In genomic region chr15:61205427-61205826, GRCh38 we compare ENCODE assay signal across 17 cellular contexts. TPM values are rescaled to one million over a fixed set of nuclear protein-coding genes. Genes with fewer than 3 reads are reported as not detected.
A peak's percentile ranks its signal among the peaks of the same experiment; 100 is the strongest.
DNase-seq lines count a peak whose midpoint lies in the region; ATAC-seq, FAIRE-seq and TF ChIP-seq lines count a peak whose summit lies in the region.
"Had no signal": no experiment of that assay in that cellular context is flagged by ENCODE, and none has a peak within 500 bp of the region (broad histone marks: within the 10 kb centered on the region; RNA-seq: fewer than 3 reads in every experiment).

No MANE protein-coding gene starts in this region.

- POLR2A ChIA-PET in endothelial cell of umbilical vein (lab: Charles Lee) = no interaction called here

- FAIRE-seq in endothelial cell of umbilical vein (lab: Jason Lieb, UNC) (peak; percentile 73), H54 (lab: Jason Lieb, UNC) (no peak)

- peaks cover 0 to 26% of the 10 kb centered on the region in 2 donors for H3K4me1 ChIP-seq in right atrium auricular region
- H3K4me1 ChIP-seq in endothelial cell of umbilical vein (ENCODE audit: control insufficient read depth, extremely low read depth, insufficient read depth, low read length) = peaks cover 13% of the 10 kb centered on the region
- H3K4me1 ChIP-seq in uterus = no peaks in the 10 kb centered on the region

- peak overlapping the region; percentile 78 for H3K4me2 ChIP-seq in endothelial cell of umbilical vein (ENCODE audit: insufficient read depth, low read length)

- intact Hi-C loops in Right ventricle myocardium superior (cut with DNase I) (no loop called here), endothelial cell of umbilical vein (cut with micrococcal nuclease) (loop anchor here (1.0 kb wide), 1 partner anchor 22 kb away; no protein-coding TSS in a partner anchor), uterus (cut with DNase I; ENCODE audit: low total_unique reads) (no loop called here)

- ATAC-seq in Right ventricle myocardium superior (ENCODE audit: poor library complexity) (peak; percentile 34), GM18519 (IDR thresholded peaks at IDR 0.05; ENCODE audit: low FRiP score, unreplicated experiment) (no peak)

- H3K4me3 ChIP-seq in right atrium auricular region (peak overlapping the region in 1 of 2 donors; percentile 29), endothelial cell of umbilical vein (replicated peaks in 1 of 3; ENCODE audit: insufficient read depth in 1 of 3, low read depth in 1 of 3, low read length in 3 of 3) (peak overlapping the region in 2 of 3 experiments; percentile 13 to 41), uterus (peak overlapping the region; percentile 10 to 14)

- TF ChIP-seq CTCF in right atrium auricular region (IDR thresholded peaks at IDR 0.05) = no peak
- TF ChIP-seq CTCF in endothelial cell of umbilical vein (IDR thresholded peaks at IDR 0.05; ENCODE audit: extremely low read depth in 1 of 2, insufficient read depth in 1 of 2, low read depth in 1 of 2, low read length in 2 of 2) = no peak
- TF ChIP-seq CTCF in uterus (IDR thresholded peaks at IDR 0.05) = no peak

- H3K9me1 ChIP-seq in endothelial cell of umbilical vein (replicated peaks; ENCODE audit: control insufficient read depth, extremely low read depth, insufficient read depth, low read length) = no peaks in the 10 kb centered on the region

- no peaks in the 10 kb centered on the region for H3K36me3 ChIP-seq in right atrium auricular region
- H3K36me3 ChIP-seq in endothelial cell of umbilical vein (ENCODE audit: control insufficient read depth in 2 of 2, extremely low read depth in 1 of 2, insufficient read depth in 2 of 2, low read length in 2 of 2) = no peaks in the 10 kb centered on the region
- H3K36me3 ChIP-seq in uterus = no peaks in the 10 kb centered on the region

- H3K27ac ChIP-seq in right atrium auricular region = no peak overlapping the region
- H3K27ac ChIP-seq in endothelial cell of umbilical vein (ENCODE audit: insufficient read depth, low read depth, low read length) = peak overlapping the region; percentile 2
- H3K27ac ChIP-seq in uterus = peak overlapping the region; percentile 72
- H3K27ac ChIP-seq: 22Rv1 had no signal

- no peaks in the 10 kb centered on the region for H3K9me3 ChIP-seq in right atrium auricular region
- no peaks in the 10 kb centered on the region for H3K9me3 ChIP-seq in endothelial cell of umbilical vein (replicated peaks; ENCODE audit: control insufficient read depth, insufficient read depth, low read length)
- no peaks in the 10 kb centered on the region for H3K9me3 ChIP-seq in uterus

- no peaks in the 10 kb centered on the region for H3K79me2 ChIP-seq in endothelial cell of umbilical vein (ENCODE audit: control insufficient read depth, insufficient read depth, low read length)

- CTCF ChIA-PET in endothelial cell of umbilical vein (lab: Charles Lee) = interaction anchor here (0.9 to 2.8 kb wide), 7 partner anchors 8 to 629 kb away, joined by 3 to 22 read pairs (median 4); partner anchors contain the start of gene RORA

- TF ChIP-seq POLR2A in endothelial cell of umbilical vein (IDR thresholded peaks at IDR 0.05; ENCODE audit: low read depth, low read length) (no peak), uterus (IDR thresholded peaks at IDR 0.05) (no peak), H54 (IDR thresholded peaks at IDR 0.05; ENCODE audit: low read depth, low read length) (no peak)

- dilution Hi-C loops in endothelial cell of umbilical vein (cut with MboI; ENCODE audit: extremely low pct_ligation_motif_present, low sequenced_read_pairs) = no loop called here

- DNase-seq in Right ventricle myocardium superior = no peak
- DNase-seq in right atrium auricular region (ENCODE audit: low spot score) = no peak
- peak; percentile 38 for DNase-seq in endothelial cell of umbilical vein (ENCODE audit: low read depth, low spot score)
- DNase-seq in myocyte (ENCODE audit: low read depth) = peak; percentile 17
- peak in 1 of 2 donors; percentile 16 for DNase-seq in uterus
- DNase-seq in stimulated activated CD4-positive, alpha-beta T cell treated with anti-CD3 and anti-CD28 coated beads, Interleukin-2, amount 100 ng/mL, for 48 hours = no peak
- DNase-seq in H54 (ENCODE audit: insufficient read length, low spot score) = no peak
- DNase-seq: activated gamma-delta T cell treated with Interleukin-2 at 50 U/mL for 16 hours; CD8-positive, alpha-beta memory T cell; central memory CD4-positive, alpha-beta T cell; IMR-90; NCI-H146; NCI-H69; retina; SHP77 treated with DMSO at 0.1 percent for 48 hours had no signal

- peak overlapping the region; percentile 96 for H2AFZ ChIP-seq in endothelial cell of umbilical vein (ENCODE audit: low read depth, low read length)

- no TSS peak for BruUV-seq in endothelial cell of umbilical vein (replicated peaks; lab: Mats Ljungman, UMichigan)

- H4K20me1 ChIP-seq in endothelial cell of umbilical vein (replicated peaks; ENCODE audit: control insufficient read depth, extremely low read depth, insufficient read depth, low read length) = no peaks in the 10 kb centered on the region

- no peak overlapping the region for H3K9ac ChIP-seq in endothelial cell of umbilical vein (replicated peaks; ENCODE audit: extremely low read depth, insufficient read depth, low read length)

- H3K27me3 ChIP-seq in right atrium auricular region = no peaks in the 10 kb centered on the region
- H3K27me3 ChIP-seq in endothelial cell of umbilical vein (ENCODE audit: control insufficient read depth in 2 of 2, insufficient read depth in 2 of 2, low read length in 2 of 2) = no peaks in the 10 kb centered on the region
- no peaks in the 10 kb centered on the region for H3K27me3 ChIP-seq in uterus

TF ChIP-seq in endothelial cell of umbilical vein, 7 proteins besides CTCF, POLR2A, EP300 and RAD21:
- TF ChIP-seq EZH2 (IDR thresholded peaks at IDR 0.05; ENCODE audit: borderline replicate concordance, low read depth, low read length, severe bottlenecking) (no peak), MAX (IDR thresholded peaks at IDR 0.05; ENCODE audit: insufficient read depth, insufficient read length) (no peak), JUN (IDR thresholded peaks at IDR 0.05; ENCODE audit: borderline replicate concordance, insufficient read depth, insufficient read length, low read depth) (no peak), MYC (IDR thresholded peaks at IDR 0.05; ENCODE audit: low read depth, low read length) (no peak), FOS (IDR thresholded peaks at IDR 0.05; ENCODE audit: borderline replicate concordance, insufficient read depth, low read length) (no peak), GATA2 (IDR thresholded peaks at IDR 0.05; ENCODE audit: insufficient read depth, insufficient read length, low read depth, low read length) (no peak), POLR2AphosphoS5 (IDR thresholded peaks at IDR 0.05; ENCODE audit: insufficient read depth, low read depth, low read length) (no peak)

RNA-seq across cellular contexts. Expression of gene RORA, which starts 23.7 kb away (rescaled TPM):
- 15.1 TPM for total RNA-seq in Right ventricle myocardium superior
- total RNA-seq in right atrium auricular region = 10 to 100 TPM; 14.7 to 24.9 TPM
- 16.0 and 17.0 TPM in 2 replicates for total RNA-seq in endothelial cell of umbilical vein
- polyA plus RNA-seq in endothelial cell of umbilical vein = 9.0 and 10.8 TPM in 2 replicates
- polyA plus RNA-seq in endothelial cell of umbilical vein (2011; cell fraction: cytosol; rRNA removed) = 5.6 and 6.5 TPM in 2 replicates
- 38.0 and 42.5 TPM in 2 replicates for polyA plus RNA-seq in endothelial cell of umbilical vein (2011; cell fraction: nucleus; rRNA removed)
- 3.0 and 6.0 TPM in 2 replicates for polyA plus RNA-seq in endothelial cell of umbilical vein (2012)
- 56.1 and 74.9 TPM in 2 replicates for polyA minus RNA-seq in endothelial cell of umbilical vein
- polyA minus RNA-seq in endothelial cell of umbilical vein (2011; cell fraction: cytosol; rRNA and poly(A)+ RNA removed) = not detected
- polyA minus RNA-seq in endothelial cell of umbilical vein (2011; cell fraction: nucleus; rRNA and poly(A)+ RNA removed) = 128 and 130 TPM in 2 replicates
- 16.7 and 20.3 TPM in 2 replicates for total RNA-seq in myocyte
- polyA plus RNA-seq in myocyte (2012) = 4.0 TPM
- total RNA-seq in uterus = 10 to 100 TPM; 33.2 to 99.1 (median 57.6) TPM

Comparison
In these comparisons a context has a peak if more than half of its experiments do, and no peak if none do; other contexts are left out.
1. DNase-seq: peak in endothelial cell of umbilical vein (single experiment) and myocyte (single experiment); none in Right ventricle myocardium superior (single experiment), right atrium auricular region (single experiment), stimulated activated CD4-positive, alpha-beta T cell treated with anti-CD3 and anti-CD28 coated beads, Interleukin-2, amount 100 ng/mL, for 48 hours (0 of 2) and H54 (single experiment).
2. H3K27ac ChIP-seq: peak in endothelial cell of umbilical vein (single experiment) and uterus (2 of 2); none in right atrium auricular region (0 of 2).